In genomic region chr4:145280541-145280940, GRCh38 we compare ENCODE assay signal across 23 cellular contexts.
"Had no signal": no experiment of that assay in that cellular context is flagged by ENCODE, and none has a peak within 500 bp of the region (broad histone marks: within the 10 kb centered on the region; RNA-seq: fewer than 3 reads in every experiment).

No MANE protein-coding gene starts in this region.

- ATAC-seq: activated CD4-positive, alpha-beta T cell treated with anti-CD3 and anti-CD28 coated beads for 36 hours; foreskin keratinocyte; stimulated activated naive CD8-positive, alpha-beta T cell treated with anti-CD3 and anti-CD28 coated beads, Interleukin-15, amount 100 ng/mL, for 72 hours had no signal

- H3K4me3 ChIP-seq: esophagus squamous epithelium, lung, neural progenitor cell, prostate gland, right atrium auricular region, suprapubic skin, transverse colon, uterus had no signal

- H3K4me1 ChIP-seq: neural progenitor cell, prostate gland, suprapubic skin, uterus had no signal

- FAIRE-seq: TTC549 had no signal

- H3K27ac ChIP-seq: esophagus squamous epithelium, neural progenitor cell, prostate gland, suprapubic skin, transverse colon had no signal

- H3K27me3 ChIP-seq: brain microvascular endothelial cell, esophagus squamous epithelium, foreskin keratinocyte, neural progenitor cell, right atrium auricular region, suprapubic skin, transverse colon, uterus had no signal

- H3K9ac ChIP-seq: neural progenitor cell had no signal

- H3K36me3 ChIP-seq: brain microvascular endothelial cell, esophagus squamous epithelium, neural progenitor cell, prostate gland, right atrium auricular region, suprapubic skin, transverse colon, uterus had no signal

- H2AFZ ChIP-seq: neural progenitor cell had no signal

- H3K9me3 ChIP-seq: esophagus squamous epithelium, prostate gland, right atrium auricular region, suprapubic skin, transverse colon, uterus had no signal

- DNase-seq: activated CD4-positive, alpha-beta T cell treated with anti-CD3 and anti-CD28 coated beads for 36 hours; activated CD4-positive, alpha-beta T cell treated with anti-CD3 and anti-CD28 coated beads, Interleukin-2, amount 50 U/mL, for 48 hours; activated gamma-delta T cell treated with Interleukin-2 at 50 U/mL for 16 hours; activated naive CD8-positive, alpha-beta T cell treated with anti-CD3 and anti-CD28 coated beads, Interleukin-2, amount 10 ng/mL, durations not matched to agents 7 days and 5 days; anterior cingulate cortex; brain microvascular endothelial cell; cerebellar nuclear complex; cortex of kidney; effector CD4-positive, alpha-beta T cell; esophagus squamous epithelium; foreskin keratinocyte; hippocampal formation; islet precursor cell; midbrain; stimulated activated naive CD8-positive, alpha-beta T cell treated with anti-CD3 and anti-CD28 coated beads, Interleukin-15, amount 100 ng/mL, for 72 hours; transverse colon; uterus had no signal

- H3K4me2 ChIP-seq: neural progenitor cell had no signal
